In the genomic region with DNA sequence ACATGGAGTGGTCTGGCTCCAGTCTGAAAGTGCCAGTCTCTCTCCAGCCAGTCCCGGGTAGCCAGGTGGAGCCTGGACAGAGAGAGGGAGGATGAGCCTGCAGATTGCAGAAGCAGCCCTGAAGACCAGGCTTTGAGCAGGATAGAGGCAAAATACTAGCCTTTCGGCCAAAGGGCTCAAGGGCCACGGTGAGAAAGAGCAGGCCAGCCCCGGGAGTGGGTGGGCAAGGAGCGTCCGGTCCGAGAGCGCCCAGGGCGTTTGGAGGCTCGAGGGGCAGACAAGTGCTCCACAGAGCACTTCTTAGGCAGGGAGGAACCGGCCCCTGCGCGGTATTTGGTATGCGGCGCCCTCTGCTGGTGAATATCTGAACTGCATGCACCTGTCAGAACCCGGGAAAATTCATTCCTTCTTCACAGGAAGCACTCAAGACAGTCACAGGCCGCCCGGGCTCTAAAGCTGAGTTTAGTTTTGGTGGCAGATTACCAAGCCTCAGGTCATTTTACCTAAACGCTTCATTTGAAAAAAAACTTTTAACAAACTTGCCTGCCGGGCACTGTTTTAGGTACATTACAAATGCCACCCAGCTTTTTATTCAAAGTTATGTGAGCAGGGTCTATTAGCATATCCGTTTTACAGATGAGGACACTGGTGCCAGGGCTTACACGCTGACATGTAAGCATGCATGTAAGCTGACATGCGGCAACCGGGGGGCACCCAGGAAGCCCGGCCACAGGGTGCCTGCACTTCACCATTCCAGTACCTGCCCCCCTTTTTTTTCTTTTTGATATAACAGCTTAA, we compare ENCODE assay signal across 8 cellular contexts. TPM values are rescaled to one million over a fixed set of nuclear protein-coding genes. Genes with fewer than 3 reads are reported as not detected.
A peak's percentile ranks its signal among the peaks of the same experiment; 100 is the strongest.
DNase-seq lines count a peak whose midpoint lies in the region; TF ChIP-seq lines count a peak whose summit lies in the region.

No MANE protein-coding gene starts in this region.

- intact Hi-C loops in tibial artery (cut with DNase I; ENCODE audit: low total_unique reads): no loop called here

- H3K4me1 ChIP-seq in tibial artery: no peaks in the 10 kb centered on the region

- H3K4me3 ChIP-seq in AG10803 (ENCODE audit: low read length) (no peak overlapping the region), tibial artery (no peak overlapping the region)

- H3K36me3 ChIP-seq in tibial artery: no peaks in the 10 kb centered on the region

- H3K9me3 ChIP-seq in tibial artery: peaks cover 0 to 35% (median 29%) of the 10 kb centered on the region in 3 donors

- DNase-seq in AG10803 (ENCODE audit: low read depth) (peak; percentile 45), GM19238 (ENCODE audit: insufficient read length, low spot score) (peak; percentile 61), LHCN-M2 (ENCODE audit: low read depth) (peak; percentile 44), OCI-M2 (lab: John Stamatoyannopoulos, UW; ENCODE audit: unreplicated experiment) (peak; percentile 68), fibroblast of the conjunctiva (ENCODE audit: low read depth) (peak; percentile 6), nucleus accumbens (lab: John Stamatoyannopoulos, UW) (peak in 50 of 56 donors; percentile 2 to 80 (median 34)), tibial artery (peak; percentile 45 to 67)
- peak; percentile 81 to 85 for DNase-seq in activated T-cell treated with anti-CD3 and anti-CD28 coated beads, Interleukin-2, amount 50 U/mL, for 48 hours

- H3K27ac ChIP-seq in tibial artery: no peak overlapping the region

- H3K27me3 ChIP-seq in tibial artery: peaks cover 0 to 14% of the 10 kb centered on the region in 2 donors

- TF ChIP-seq CTCF in AG10803 (conservative IDR thresholded peaks at IDR 0.05; ENCODE audit: low read length) (peak; percentile 84), tibial artery (IDR thresholded peaks at IDR 0.05) (peak; percentile 74 to 84)

RNA-seq across cellular contexts. Expression of gene PSMC1, which starts 21.0 kb away (rescaled TPM):
- total RNA-seq in LHCN-M2 (2014; rRNA removed): 269 and 286 TPM in 2 replicates
- polyA plus RNA-seq in LHCN-M2 (2012): 186 TPM

Comparison
In these comparisons a context has a peak if more than half of its experiments do, and no peak if none do; other contexts are left out.
1. DNase-seq: peak in every context shown above with its lines; median percentile 83 in activated T-cell treated with anti-CD3 and anti-CD28 coated beads, Interleukin-2, amount 50 U/mL, for 48 hours; 68 in OCI-M2; 61 in GM19238; 56 in tibial artery; 45 in AG10803; 44 in LHCN-M2; 34 in nucleus accumbens; 6 in fibroblast of the conjunctiva.